13 cellular contexts compared by ENCODE assay signal in the genomic region with DNA sequence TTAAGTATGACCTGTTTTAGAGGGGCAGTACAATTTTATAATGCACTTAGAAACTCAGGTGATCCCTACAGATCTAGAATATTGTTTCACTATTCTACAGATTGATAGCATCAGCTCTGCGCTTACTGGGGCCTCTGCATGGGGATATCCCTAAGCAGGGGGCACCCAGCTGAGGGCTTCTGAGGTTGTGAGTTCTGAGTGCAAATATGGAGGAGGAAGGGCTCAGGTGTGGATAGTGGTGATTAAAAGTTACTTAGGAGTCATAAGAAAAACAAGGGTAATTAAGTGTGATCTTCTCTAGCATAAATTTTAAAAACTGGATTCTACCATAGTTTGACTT.
DNase-seq lines count a peak whose midpoint lies in the region; ATAC-seq and TF ChIP-seq lines count a peak whose summit lies in the region.
"Had no signal": no experiment of that assay in that cellular context is flagged by ENCODE, and none has a peak within 500 bp of the region (broad histone marks: within the 10 kb centered on the region; RNA-seq: fewer than 3 reads in every experiment).

No MANE protein-coding gene starts in this region.

- no peaks in the 10 kb centered on the region for H3K27me3 ChIP-seq in suprapubic skin
- H3K27me3 ChIP-seq: brain microvascular endothelial cell had no signal

- POLR2A ChIA-PET in HEK293 (lab: Yijun Ruan, JAX) = no interaction called here
- POLR2A ChIA-PET in activated CD4-positive, alpha-beta T cell treated with anti-CD3 and anti-CD28 coated beads for 36 hours (lab: Charles Lee) = no interaction called here

- DNase-seq in glutamatergic neuron (no peak), suprapubic skin (ENCODE audit: low spot score in 2 of 2) (no peak), NCI-H2171 (lab: John Stamatoyannopoulos, UW) (no peak)
- no peak for DNase-seq in activated naive CD8-positive, alpha-beta T cell treated with anti-CD3 and anti-CD28 coated beads for 36 hours
- no peak for DNase-seq in activated CD4-positive, alpha-beta T cell treated with anti-CD3 and anti-CD28 coated beads for 36 hours
- DNase-seq: activated T-cell treated with anti-CD3 and anti-CD28 coated beads, Interleukin-2, amount 50 U/mL, for 24 hours; brain microvascular endothelial cell; NCI-H1105 had no signal

- peaks cover 48% of the 10 kb centered on the region for H3K4me1 Mint-ChIP-seq in glutamatergic neuron (ENCODE audit: low read depth, unreplicated experiment)
- peaks cover 2% of the 10 kb centered on the region for H3K4me1 Mint-ChIP-seq in activated naive CD8-positive, alpha-beta T cell treated with anti-CD3 and anti-CD28 coated beads for 36 hours
- peaks cover 2% of the 10 kb centered on the region for H3K4me1 Mint-ChIP-seq in activated CD4-positive, alpha-beta T cell treated with anti-CD3 and anti-CD28 coated beads for 36 hours
- H3K4me1 Mint-ChIP-seq: CD14-positive monocyte had no signal

- WGBS in suprapubic skin = 93% methylated on average over 1 of the region's 1 CpG

- H3K4me3 ChIP-seq in HEK293 (ENCODE audit: low read depth, low read length) (no peak overlapping the region), suprapubic skin (no peak overlapping the region)

- H3K36me3 ChIP-seq in HEK293 (ENCODE audit: control insufficient read depth in 2 of 2, insufficient read depth in 1 of 2, low read length in 2 of 2) (no peaks in the 10 kb centered on the region), suprapubic skin (no peaks in the 10 kb centered on the region)
- H3K36me3 ChIP-seq: brain microvascular endothelial cell had no signal

- H3K4me1 ChIP-seq in HEK293 (ENCODE audit: control insufficient read depth, insufficient read depth, low read length) = peaks cover 15% of the 10 kb centered on the region; the same call in 1 of the 2 replicates
- peaks cover 21% of the 10 kb centered on the region for H3K4me1 ChIP-seq in suprapubic skin

- no peak for TF ChIP-seq CTCF in HEK293 (tag by site-specific recombination; IDR thresholded peaks at IDR 0.05)
- TF ChIP-seq CTCF in glutamatergic neuron (IDR thresholded peaks at IDR 0.05; ENCODE audit: partially characterized antibody, unreplicated experiment) = no peak
- TF ChIP-seq CTCF in suprapubic skin (IDR thresholded peaks at IDR 0.05) = no peak

- no peak for TF ChIP-seq POLR2A in suprapubic skin (IDR thresholded peaks at IDR 0.05)

- H3K9me3 ChIP-seq in HEK293 (ENCODE audit: control insufficient read depth, insufficient read depth, low read depth, low read length) (no peaks in the 10 kb centered on the region), suprapubic skin (no peaks in the 10 kb centered on the region)

- peak overlapping the region; percentile 50 for H3K27ac Mint-ChIP-seq in glutamatergic neuron (ENCODE audit: unreplicated experiment)
- H3K27ac Mint-ChIP-seq in activated naive CD8-positive, alpha-beta T cell treated with anti-CD3 and anti-CD28 coated beads for 36 hours = no peak overlapping the region
- no peak overlapping the region for H3K27ac Mint-ChIP-seq in activated CD4-positive, alpha-beta T cell treated with anti-CD3 and anti-CD28 coated beads for 36 hours
- H3K27ac Mint-ChIP-seq: activated T-cell treated with anti-CD3 and anti-CD28 coated beads, Interleukin-2, amount 50 U/mL, for 24 hours had no signal

- CTCF ChIA-PET in HEK293 (lab: Yijun Ruan, JAX) = no interaction called here
- CTCF ChIA-PET in activated CD4-positive, alpha-beta T cell treated with anti-CD3 and anti-CD28 coated beads for 36 hours (lab: Charles Lee) = no interaction called here

- intact Hi-C loops in activated CD4-positive, alpha-beta T cell treated with anti-CD3 and anti-CD28 coated beads for 36 hours (cut with DNase I, micrococcal nuclease) = no loop called here

- ATAC-seq in GM19035 (IDR thresholded peaks at IDR 0.05; ENCODE audit: unreplicated experiment) (peak; percentile 44), HG03175 (IDR thresholded peaks at IDR 0.05; ENCODE audit: unreplicated experiment) (peak; percentile 41)
- no peak for ATAC-seq in activated CD4-positive, alpha-beta T cell treated with anti-CD3 and anti-CD28 coated beads for 36 hours

- no peaks in the 10 kb centered on the region for H3K27me3 Mint-ChIP-seq in glutamatergic neuron (ENCODE audit: unreplicated experiment)
- H3K27me3 Mint-ChIP-seq in activated naive CD8-positive, alpha-beta T cell treated with anti-CD3 and anti-CD28 coated beads for 36 hours = peaks cover 13% of the 10 kb centered on the region
- H3K27me3 Mint-ChIP-seq in activated CD4-positive, alpha-beta T cell treated with anti-CD3 and anti-CD28 coated beads for 36 hours = peaks cover 6% of the 10 kb centered on the region

- TF ChIP-seq EP300 in suprapubic skin (IDR thresholded peaks at IDR 0.05) = no peak

- H3K9me3 Mint-ChIP-seq in glutamatergic neuron (ENCODE audit: unreplicated experiment) = no peaks in the 10 kb centered on the region
- no peaks in the 10 kb centered on the region for H3K9me3 Mint-ChIP-seq in activated naive CD8-positive, alpha-beta T cell treated with anti-CD3 and anti-CD28 coated beads for 36 hours
- no peaks in the 10 kb centered on the region for H3K9me3 Mint-ChIP-seq in activated CD4-positive, alpha-beta T cell treated with anti-CD3 and anti-CD28 coated beads for 36 hours (ENCODE audit: low read depth)
- H3K9me3 Mint-ChIP-seq: activated T-cell treated with anti-CD3 and anti-CD28 coated beads, Interleukin-2, amount 50 U/mL, for 24 hours had no signal

- H3K36me3 Mint-ChIP-seq in glutamatergic neuron (ENCODE audit: unreplicated experiment) = no peaks in the 10 kb centered on the region
- H3K36me3 Mint-ChIP-seq in activated naive CD8-positive, alpha-beta T cell treated with anti-CD3 and anti-CD28 coated beads for 36 hours = no peaks in the 10 kb centered on the region
- no peaks in the 10 kb centered on the region for H3K36me3 Mint-ChIP-seq in activated CD4-positive, alpha-beta T cell treated with anti-CD3 and anti-CD28 coated beads for 36 hours (ENCODE audit: low read depth)
- H3K36me3 Mint-ChIP-seq: CD14-positive monocyte had no signal

- peak overlapping the region; percentile 4 for H3K4me3 Mint-ChIP-seq in glutamatergic neuron (ENCODE audit: unreplicated experiment)
- H3K4me3 Mint-ChIP-seq in activated naive CD8-positive, alpha-beta T cell treated with anti-CD3 and anti-CD28 coated beads for 36 hours = no peak overlapping the region
- no peak overlapping the region for H3K4me3 Mint-ChIP-seq in activated CD4-positive, alpha-beta T cell treated with anti-CD3 and anti-CD28 coated beads for 36 hours
- H3K4me3 Mint-ChIP-seq: activated T-cell treated with anti-CD3 and anti-CD28 coated beads, Interleukin-2, amount 50 U/mL, for 24 hours; CD14-positive monocyte had no signal

- no peak overlapping the region for H3K27ac ChIP-seq in HEK293 (ENCODE audit: extremely low read depth, low read depth, low read length)
- H3K27ac ChIP-seq in suprapubic skin = no peak overlapping the region
- H3K27ac ChIP-seq: brain microvascular endothelial cell, epithelial cell of prostate had no signal

TF ChIP-seq in HEK293, 187 proteins besides CTCF, POLR2A, EP300 and RAD21:
- 0 out of 2 replicates have a peak, but pooled peaks have one; percentile 20 for TF ChIP-seq GLIS1 (tag by site-specific recombination; IDR thresholded peaks at IDR 0.05)
- no peak for TF ChIP-seq ZNF549 (tag by site-specific recombination; IDR thresholded peaks at IDR 0.05)
